10 cellular contexts compared by ENCODE assay signal in the genomic region with DNA sequence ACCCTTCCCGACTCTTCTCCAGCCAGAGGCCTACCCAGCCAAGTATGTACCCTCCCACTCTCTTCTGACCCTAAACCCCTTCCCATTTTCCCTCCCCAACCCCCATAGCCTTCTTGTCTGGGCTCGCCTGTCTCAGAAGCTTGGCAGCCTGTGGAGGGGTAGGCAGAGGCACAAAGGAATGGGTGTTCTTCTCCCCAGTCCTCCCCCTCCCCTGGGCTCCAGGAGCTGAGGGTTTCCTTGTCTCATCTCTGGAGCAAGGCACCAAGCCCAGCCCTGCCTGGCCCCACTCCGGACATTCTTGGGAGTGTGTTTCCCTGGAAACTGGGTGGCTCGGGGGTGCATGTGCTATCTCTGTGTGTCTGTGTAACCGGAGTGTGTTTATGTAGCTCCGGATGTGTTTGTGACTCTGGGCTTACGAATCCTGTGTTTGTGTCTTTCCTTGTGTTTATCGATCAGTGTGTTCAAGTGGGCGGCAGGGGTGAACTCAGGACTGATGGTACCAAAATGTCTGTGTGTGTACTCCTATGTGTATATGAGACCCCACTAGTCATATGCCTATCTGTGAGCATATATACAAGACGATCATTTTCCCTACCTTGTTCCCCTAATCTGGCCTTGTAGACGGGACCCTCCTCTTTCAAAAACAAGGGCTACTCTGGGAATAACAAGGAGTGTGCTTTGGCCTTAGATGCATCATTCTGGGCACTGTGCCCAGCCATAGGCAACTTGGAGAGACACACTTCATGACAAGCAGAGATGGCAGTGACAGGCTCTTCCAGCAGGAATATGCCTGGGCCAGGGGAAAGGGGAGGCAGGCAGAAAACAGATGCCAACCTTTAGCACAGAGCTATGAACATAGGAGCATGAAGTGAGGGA. TPM values are rescaled to one million over a fixed set of nuclear protein-coding genes. Genes with fewer than 3 reads are reported as not detected.
DNase-seq lines count a peak whose midpoint lies in the region; ATAC-seq, FAIRE-seq and TF ChIP-seq lines count a peak whose summit lies in the region.
"Had no signal": no experiment of that assay in that cellular context is flagged by ENCODE, and none has a peak within 500 bp of the region (broad histone marks: within the 10 kb centered on the region; RNA-seq: fewer than 3 reads in every experiment).

No MANE protein-coding gene starts in this region.

- DNase-seq in breast epithelium (ENCODE audit: low spot score in 2 of 2) (peak; percentile 64 to 96), keratinocyte (ENCODE audit: low read depth, low spot score) (no peak), germinal center (ENCODE audit: low spot score) (no peak), cerebellar nuclear complex (lab: John Stamatoyannopoulos, UW) (no peak)
- DNase-seq in activated CD4-positive, alpha-beta T cell treated with anti-CD3 and anti-CD28 coated beads, Interleukin-2, amount 10 ng/mL, durations not matched to agents 7 days and 5 days: no peak
- DNase-seq: activated CD4-positive, alpha-beta T cell treated with anti-CD3 and anti-CD28 coated beads for 48 hours had no signal

- TF ChIP-seq POLR2A in breast epithelium (IDR thresholded peaks at IDR 0.05): no peak

- no peaks in the 10 kb centered on the region for H3K36me3 Mint-ChIP-seq in activated CD4-positive, alpha-beta T cell treated with anti-CD3 and anti-CD28 coated beads, Interleukin-2, amount 10 ng/mL, durations not matched to agents 7 days and 5 days (ENCODE audit: low read depth)

- intact Hi-C loops in breast epithelium (cut with DNase I; ENCODE audit: low total_unique reads): no loop called here

- no peak overlapping the region for H3K9ac ChIP-seq in keratinocyte (ENCODE audit: control insufficient read depth, extremely low read depth, insufficient read depth, low read length)

- no peak overlapping the region for H3K27ac ChIP-seq in HEK293 (ENCODE audit: extremely low read depth, low read depth, low read length)
- H3K27ac ChIP-seq in breast epithelium: peak overlapping the region; percentile 94 to 95
- H3K27ac ChIP-seq in keratinocyte (ENCODE audit: control insufficient read depth, insufficient read depth, low read length): peak overlapping the region; percentile 61
- H3K27ac ChIP-seq in skin epidermis: peak overlapping the region in 19 of 21 experiments; percentile 5 to 89 (median 77)

- CTCF ChIA-PET in HEK293 (lab: Yijun Ruan, JAX): interaction anchor here (0.7 to 1.8 kb wide), 3 partner anchors 11 to 23 kb away, joined by 4 to 8 read pairs (median 4); partner anchors contain the start of gene PHLDB1
- CTCF ChIA-PET in activated CD4-positive, alpha-beta T cell treated with anti-CD3 and anti-CD28 coated beads, Interleukin-2, amount 10 ng/mL, durations not matched to agents 7 days and 5 days (lab: Charles Lee): interaction anchor here (0.8 to 1.7 kb wide), 6 partner anchors 9 to 40 kb away, joined by 3 to 6 read pairs (median 4); no protein-coding TSS in a partner anchor

- H3K4me3 Mint-ChIP-seq in activated CD4-positive, alpha-beta T cell treated with anti-CD3 and anti-CD28 coated beads, Interleukin-2, amount 10 ng/mL, durations not matched to agents 7 days and 5 days: no peak overlapping the region

- H3K27me3 Mint-ChIP-seq in activated CD4-positive, alpha-beta T cell treated with anti-CD3 and anti-CD28 coated beads, Interleukin-2, amount 10 ng/mL, durations not matched to agents 7 days and 5 days: peaks cover 20% of the 10 kb centered on the region

- FAIRE-seq in keratinocyte (lab: Jason Lieb, UNC): peak; percentile 66

- no peak for TF ChIP-seq CTCF in HEK293 (tag by site-specific recombination; IDR thresholded peaks at IDR 0.05)
- TF ChIP-seq CTCF in breast epithelium (IDR thresholded peaks at IDR 0.05): no peak
- no peak for TF ChIP-seq CTCF in keratinocyte (optimal IDR thresholded peaks at IDR 0.05 in 1 of 3, IDR thresholded peaks at IDR 0.05 in 1 of 3, conservative IDR thresholded peaks at IDR 0.05 in 1 of 3; ENCODE audit: extremely low read depth in 1 of 3, insufficient read depth in 2 of 3, low read length in 3 of 3)

- no peaks in the 10 kb centered on the region for H4K20me1 ChIP-seq in keratinocyte (ENCODE audit: control insufficient read depth, extremely low read depth, insufficient read depth, low read length)

- dilution Hi-C loops in keratinocyte (cut with MboI; ENCODE audit: extremely low pct_ligation_motif_present, low sequenced_read_pairs): no loop called here

- H3K36me3 ChIP-seq in HEK293 (ENCODE audit: control insufficient read depth in 2 of 2, insufficient read depth in 1 of 2, low read length in 2 of 2): peaks cover 0 to 19% of the 10 kb centered on the region in 2 experiments; a peak in 1 of 3 replicates
- H3K36me3 ChIP-seq in breast epithelium: no peaks in the 10 kb centered on the region
- H3K36me3 ChIP-seq in keratinocyte (ENCODE audit: control insufficient read depth in 2 of 2, extremely low read depth in 1 of 2, insufficient read depth in 2 of 2, low read length in 2 of 2): peaks cover 0 to 3% of the 10 kb centered on the region in 2 experiments

- H3K4me3 ChIP-seq in HEK293 (ENCODE audit: low read depth, low read length): no peak overlapping the region
- H3K4me3 ChIP-seq in breast epithelium: peak overlapping the region in 1 of 3 donors; percentile 35
- H3K4me3 ChIP-seq in keratinocyte (ENCODE audit: control insufficient read depth in 2 of 3, extremely low read depth in 1 of 3, insufficient read depth in 2 of 3, low read depth in 1 of 3, low read length in 3 of 3): peak overlapping the region in 1 of 3 experiments; percentile 9
- H3K4me3 ChIP-seq in skin epidermis: no peak overlapping the region

- H3K9me3 Mint-ChIP-seq in activated CD4-positive, alpha-beta T cell treated with anti-CD3 and anti-CD28 coated beads, Interleukin-2, amount 10 ng/mL, durations not matched to agents 7 days and 5 days: no peaks in the 10 kb centered on the region

- no peaks in the 10 kb centered on the region for H3K9me3 ChIP-seq in HEK293 (ENCODE audit: control insufficient read depth, insufficient read depth, low read depth, low read length)
- no peaks in the 10 kb centered on the region for H3K9me3 ChIP-seq in breast epithelium
- no peaks in the 10 kb centered on the region for H3K9me3 ChIP-seq in keratinocyte (ENCODE audit: control insufficient read depth, low read depth, low read length)

- H3K4me2 ChIP-seq in keratinocyte (ENCODE audit: control insufficient read depth, extremely low read depth, insufficient read depth, low read depth, low read length): peak overlapping the region; percentile 33

- ATAC-seq in GM18873 (IDR thresholded peaks at IDR 0.05; ENCODE audit: low FRiP score, unreplicated experiment): no peak
- ATAC-seq: left colon had no signal

- POLR2A ChIA-PET in HEK293 (lab: Yijun Ruan, JAX): interaction anchor here (5.4 kb wide), 1 partner anchor 12 kb away, joined by 72 read pairs; the partner anchor contains the start of gene PHLDB1
- POLR2A ChIA-PET in activated CD4-positive, alpha-beta T cell treated with anti-CD3 and anti-CD28 coated beads, Interleukin-2, amount 10 ng/mL, durations not matched to agents 7 days and 5 days (lab: Charles Lee): no interaction called here

- H3K4me1 Mint-ChIP-seq in activated CD4-positive, alpha-beta T cell treated with anti-CD3 and anti-CD28 coated beads, Interleukin-2, amount 10 ng/mL, durations not matched to agents 7 days and 5 days: peaks cover 11% of the 10 kb centered on the region

- H3K79me2 ChIP-seq in keratinocyte (ENCODE audit: control insufficient read depth, insufficient read depth, low read length): peaks cover 7% of the 10 kb centered on the region

- H3K27ac Mint-ChIP-seq in activated CD4-positive, alpha-beta T cell treated with anti-CD3 and anti-CD28 coated beads, Interleukin-2, amount 10 ng/mL, durations not matched to agents 7 days and 5 days: no peak overlapping the region

- no peaks in the 10 kb centered on the region for H3K9me1 ChIP-seq in keratinocyte (ENCODE audit: control insufficient read depth, extremely low read depth, insufficient read depth, low read length)

- H3K4me1 ChIP-seq in HEK293 (ENCODE audit: control insufficient read depth, insufficient read depth, low read length) (peaks cover 9% of the 10 kb centered on the region), breast epithelium (peaks cover 21 to 31% of the 10 kb centered on the region in 2 donors), keratinocyte (ENCODE audit: control insufficient read depth, extremely low read depth, insufficient read depth, low read length) (peaks cover 53% of the 10 kb centered on the region)

- no peak overlapping the region for H2AFZ ChIP-seq in keratinocyte (ENCODE audit: control insufficient read depth, low read length)

- no peaks in the 10 kb centered on the region for H3K27me3 ChIP-seq in breast epithelium
- H3K27me3 ChIP-seq in keratinocyte (ENCODE audit: control insufficient read depth, extremely low read depth, insufficient read depth, low read length): no peaks in the 10 kb centered on the region

RNA-seq across cellular contexts. Expression of gene PHLDB1, which starts 10.9 kb away (rescaled TPM):
- 100 to 1,000 TPM; 104 to 150 (median 109) TPM for total RNA-seq in breast epithelium
- polyA plus RNA-seq in keratinocyte: 35.0 to 46.8 TPM (median 38.4 TPM) in 3 replicates
- 7.3 TPM for polyA plus RNA-seq in keratinocyte (2011; ENCODE audit: low read depth)
- polyA plus RNA-seq in keratinocyte (2011; cell fraction: cytosol; rRNA removed): 22.1 and 33.7 TPM in 2 replicates
- polyA plus RNA-seq in keratinocyte (2011; cell fraction: nucleus; rRNA removed): 84.3 and 109 TPM in 2 replicates
- 9.4 and 52.0 TPM in 2 replicates for polyA plus RNA-seq in keratinocyte (2012; ENCODE audit: low replicate concordance)
- 61.9 to 100.0 TPM (median 61.9 TPM) in 3 replicates for polyA minus RNA-seq in keratinocyte
- polyA minus RNA-seq in keratinocyte (2011; cell fraction: cytosol; rRNA and poly(A)+ RNA removed): 73.3 TPM
- polyA minus RNA-seq in keratinocyte (2011; cell fraction: nucleus; rRNA and poly(A)+ RNA removed): 59.3 and 72.3 TPM in 2 replicates
- total RNA-seq in activated CD4-positive, alpha-beta T cell treated with anti-CD3 and anti-CD28 coated beads, Interleukin-2, amount 10 ng/mL, durations not matched to agents 7 days and 5 days: under 1 TPM; 0.06 to 0.12 TPM

RNA-seq across cellular contexts. Expression of gene ARCN1, which starts 46.1 kb away (rescaled TPM):
- total RNA-seq in breast epithelium: 10 to 100 TPM; 94.1 to 99.1 (median 98.6) TPM
- polyA plus RNA-seq in keratinocyte: 121 to 216 TPM (median 150 TPM) in 3 replicates
- 77.9 TPM for polyA plus RNA-seq in keratinocyte (2011; ENCODE audit: low read depth)
- polyA plus RNA-seq in keratinocyte (2011; cell fraction: cytosol; rRNA removed): 127 and 260 TPM in 2 replicates
- polyA plus RNA-seq in keratinocyte (2011; cell fraction: nucleus; rRNA removed): 159 and 176 TPM in 2 replicates
- polyA plus RNA-seq in keratinocyte (2012; ENCODE audit: low replicate concordance): 65.9 and 120 TPM in 2 replicates
- polyA minus RNA-seq in keratinocyte: 63.8 to 140 TPM (median 118 TPM) in 3 replicates
- polyA minus RNA-seq in keratinocyte (2011; cell fraction: cytosol; rRNA and poly(A)+ RNA removed): 101 TPM
- polyA minus RNA-seq in keratinocyte (2011; cell fraction: nucleus; rRNA and poly(A)+ RNA removed): 49.7 and 81.6 TPM in 2 replicates
- total RNA-seq in activated CD4-positive, alpha-beta T cell treated with anti-CD3 and anti-CD28 coated beads, Interleukin-2, amount 10 ng/mL, durations not matched to agents 7 days and 5 days: 100 to 1,000 TPM; 113 to 128 TPM

RNA-seq across cellular contexts. Expression of gene IFT46, which starts 52.6 kb away (rescaled TPM):
- total RNA-seq in breast epithelium: 10 to 100 TPM; 24.3 to 45.9 (median 33.4) TPM
- 31.2 to 34.9 TPM (median 32.9 TPM) in 3 replicates for polyA plus RNA-seq in keratinocyte
- polyA plus RNA-seq in keratinocyte (2011; ENCODE audit: low read depth): 27.7 TPM
- polyA plus RNA-seq in keratinocyte (2011; cell fraction: cytosol; rRNA removed): 27.1 and 43.5 TPM in 2 replicates
- polyA plus RNA-seq in keratinocyte (2011; cell fraction: nucleus; rRNA removed): 36.1 and 37.4 TPM in 2 replicates
- 14.1 and 17.4 TPM in 2 replicates for polyA plus RNA-seq in keratinocyte (2012; ENCODE audit: low replicate concordance)
- polyA minus RNA-seq in keratinocyte: 24.6 to 32.6 TPM (median 29.2 TPM) in 3 replicates
- polyA minus RNA-seq in keratinocyte (2011; cell fraction: cytosol; rRNA and poly(A)+ RNA removed): 16.7 TPM
- 7.8 and 13.3 TPM in 2 replicates for polyA minus RNA-seq in keratinocyte (2011; cell fraction: nucleus; rRNA and poly(A)+ RNA removed)
- 10 to 100 TPM; 12.3 to 13.7 TPM for total RNA-seq in activated CD4-positive, alpha-beta T cell treated with anti-CD3 and anti-CD28 coated beads, Interleukin-2, amount 10 ng/mL, durations not matched to agents 7 days and 5 days

Comparison
In these comparisons a context has a peak if more than half of its experiments do, and no peak if none do; other contexts are left out.
1. DNase-seq: peak in breast epithelium (2 of 2); none in keratinocyte (single experiment), germinal center (single experiment), activated CD4-positive, alpha-beta T cell treated with anti-CD3 and anti-CD28 coated beads, Interleukin-2, amount 10 ng/mL, durations not matched to agents 7 days and 5 days (single experiment) and cerebellar nuclear complex (0 of 2).
2. RNA of gene PHLDB1, which starts 10.9 kb away (total RNA-seq): 104 to 150 TPM in breast epithelium; 0.06 to 0.12 TPM in activated CD4-positive, alpha-beta T cell treated with anti-CD3 and anti-CD28 coated beads, Interleukin-2, amount 10 ng/mL, durations not matched to agents 7 days and 5 days; every median in the first group is over 10 times any median in the second.